13 cellular contexts compared by ENCODE assay signal in the genomic region with DNA sequence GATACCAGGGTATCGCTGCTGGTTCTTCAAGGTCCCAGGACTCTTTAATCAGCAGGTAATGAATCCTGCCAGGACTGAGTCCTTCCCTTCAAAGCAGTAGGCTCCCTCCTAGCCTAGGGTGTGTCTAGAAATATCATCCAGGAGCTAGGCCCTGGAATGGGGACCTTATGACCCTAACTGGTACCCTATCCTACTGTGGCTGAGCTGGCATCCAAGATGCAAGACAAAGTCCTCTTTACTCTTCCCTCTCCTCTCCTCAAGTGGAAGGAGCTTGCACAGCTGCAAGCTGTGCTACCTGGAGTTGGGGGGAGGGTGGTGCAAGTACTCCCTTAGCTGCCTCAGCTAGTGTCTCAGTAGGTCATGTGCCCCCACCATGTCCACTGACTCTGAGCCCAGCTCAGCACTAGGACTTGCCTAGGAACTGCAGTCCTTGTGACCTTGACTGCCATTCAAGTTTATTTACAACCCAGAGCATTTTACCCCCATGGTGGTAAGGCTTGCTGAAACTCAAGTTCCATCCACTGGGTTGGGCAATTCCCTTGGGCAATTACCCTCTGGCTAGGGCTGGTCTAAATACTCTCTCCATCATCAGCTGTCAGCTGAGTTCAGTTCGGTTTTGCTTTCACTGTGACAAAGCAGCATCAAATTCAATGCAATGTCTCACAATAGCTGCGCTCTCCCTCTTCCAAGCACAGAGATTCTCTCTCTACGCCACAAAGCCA. TPM values are rescaled to one million over a fixed set of nuclear protein-coding genes. Genes with fewer than 3 reads are reported as not detected.
DNase-seq lines count a peak whose midpoint lies in the region; ATAC-seq, FAIRE-seq and TF ChIP-seq lines count a peak whose summit lies in the region.
"Had no signal": no experiment of that assay in that cellular context is flagged by ENCODE, and none has a peak within 500 bp of the region (broad histone marks: within the 10 kb centered on the region; RNA-seq: fewer than 3 reads in every experiment).

No MANE protein-coding gene starts in this region.

- no peak for TF ChIP-seq POLR2A in GM12892 (IDR thresholded peaks at IDR 0.05; ENCODE audit: low read depth, low read length)

- peak; percentile 79 for FAIRE-seq in GM12892 (lab: Jason Lieb, UNC)

- DNase-seq in GM12892 (ENCODE audit: insufficient read length) (no peak), cardiac fibroblast (ENCODE audit: low read depth in 2 of 2) (peak; percentile 41 to 47), iPS-NIHi11 (ENCODE audit: low spot score) (no peak)
- DNase-seq in activated CD4-positive, alpha-beta T cell treated with anti-CD3 and anti-CD28 coated beads for 1 hour, result no peak
- DNase-seq in NK-92 treated with Interleukin-12 subunit alpha and Interleukin-12 subunit beta, amount 100 ng/mL, for 24 hours (lab: John Stamatoyannopoulos, UW), result no peak
- DNase-seq: effector memory CD4-positive, alpha-beta T cell; hypothalamus; NCI-H774; T-helper 17 cell had no signal

- TF ChIP-seq CTCF in cardiac fibroblast (IDR thresholded peaks at IDR 0.05; ENCODE audit: low read depth, low read length), result no peak

- ATAC-seq in GM19463 (IDR thresholded peaks at IDR 0.05; ENCODE audit: unreplicated experiment) (peak; percentile 66), HG03378 (IDR thresholded peaks at IDR 0.05; ENCODE audit: unreplicated experiment) (peak; percentile 72), GM19023 (IDR thresholded peaks at IDR 0.05; ENCODE audit: unreplicated experiment) (no peak)
- ATAC-seq: T-helper 17 cell had no signal

- H3K4me3 ChIP-seq in cardiac fibroblast (replicated peaks in 1 of 2; ENCODE audit: low read depth in 2 of 2, low read length in 2 of 2), result no peak overlapping the region
- H3K4me3 ChIP-seq: adrenal gland had no signal

RNA-seq across cellular contexts. Expression of a gene that starts 48.4 kb away (rescaled TPM):
- polyA plus RNA-seq in GM12892 (2012; ENCODE audit: missing spikeins), result 69.1 TPM

Comparison
In these comparisons a context has a peak if more than half of its experiments do, and no peak if none do; other contexts are left out.
1. DNase-seq: peak in cardiac fibroblast (2 of 2); none in GM12892 (single experiment), iPS-NIHi11 (single experiment), activated CD4-positive, alpha-beta T cell treated with anti-CD3 and anti-CD28 coated beads for 1 hour (single experiment) and NK-92 treated with Interleukin-12 subunit alpha and Interleukin-12 subunit beta, amount 100 ng/mL, for 24 hours (single experiment).